In the genomic region with DNA sequence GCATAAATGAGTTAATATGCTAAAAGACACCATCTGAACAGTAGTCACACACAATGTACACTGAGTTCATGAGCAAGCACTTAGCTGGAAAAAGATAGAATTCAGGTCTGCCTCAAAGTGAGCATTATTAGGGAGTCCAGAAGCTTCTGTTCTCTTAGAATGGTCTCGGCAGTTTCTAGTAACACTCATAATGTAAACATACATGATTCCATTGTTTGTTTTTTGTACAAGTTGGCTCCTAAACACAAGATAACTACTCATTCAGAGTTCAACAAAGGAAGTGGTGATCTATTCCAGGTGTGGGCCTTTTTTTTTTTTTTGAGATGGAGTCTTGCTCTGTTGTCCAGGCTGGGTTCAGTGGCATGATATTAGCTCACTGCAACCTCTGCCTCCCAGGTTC, we compare ENCODE assay signal across 28 cellular contexts.
"Had no signal": no experiment of that assay in that cellular context is flagged by ENCODE, and none has a peak within 500 bp of the region (broad histone marks: within the 10 kb centered on the region; RNA-seq: fewer than 3 reads in every experiment).

No MANE protein-coding gene starts in this region.

- H3K27me3 ChIP-seq: neural progenitor cell, neutrophil, right atrium auricular region, right lobe of liver, testis, thyroid gland, transverse colon, upper lobe of left lung, vagina had no signal

- H3K4me2 ChIP-seq: neural progenitor cell, smooth muscle cell had no signal

- H3K9ac ChIP-seq: neural progenitor cell had no signal

- H3K4me1 ChIP-seq: left ventricle myocardium inferior, neural progenitor cell, right atrium auricular region, testis, thyroid gland, transverse colon, upper lobe of left lung, vagina had no signal

- H3K9me3 ChIP-seq: left ventricle myocardium inferior, neutrophil, right atrium auricular region, right lobe of liver, testis, thyroid gland, transverse colon, upper lobe of left lung, vagina had no signal

- H3K4me3 ChIP-seq: left ventricle myocardium inferior, lung, neural progenitor cell, right atrium auricular region, right lobe of liver, smooth muscle cell, testis, thyroid gland, transverse colon, upper lobe of left lung, vagina had no signal

- H3K27ac ChIP-seq: left ventricle myocardium inferior, neural progenitor cell, neutrophil, right atrium auricular region, right lobe of liver, testis, thyroid gland, transverse colon, upper lobe of left lung, vagina had no signal

- DNase-seq: hypothalamus; immature natural killer cell; islet precursor cell; left ventricle myocardium inferior; mesendoderm; naive B cell; natural killer cell; nephron progenitor cell; occipital lobe; right lobe of liver; stimulated activated CD4-positive, alpha-beta T cell treated with anti-CD3 and anti-CD28 coated beads, Interleukin-1b, Interleukin-23, amount 100 ng/mL, for 48 hours; stimulated activated CD4-positive, alpha-beta T cell treated with anti-CD3 and anti-CD28 coated beads, Interleukin-2, amount 100 ng/mL, for 48 hours; stimulated activated CD4-positive, alpha-beta T cell treated with anti-CD3 and anti-CD28 coated beads, Interleukin-4, amount 100 ng/mL, for 4 hours; stimulated activated CD8-positive, alpha-beta memory T cell treated with anti-CD3 and anti-CD28 coated beads, Interleukin-4, amount 100 ng/mL, for 48 hours; stimulated activated naive CD4-positive, alpha-beta T cell treated with Interleukin-2 at 50 U/mL for 16 hours; stimulated activated naive CD8-positive, alpha-beta T cell treated with anti-CD3 and anti-CD28 coated beads, Interleukin-15, amount 100 ng/mL, for 72 hours; substantia nigra; testis; thyroid gland; transverse colon; upper lobe of left lung had no signal

- ATAC-seq: natural killer cell; stimulated activated memory B cell treated with anti-CD40 and anti-IgM and Interleukin-4, amounts not matched to agents 10 μg/mL and 1 μg/mL and 100 μg/mL, for 72 hours; stimulated activated naive CD8-positive, alpha-beta T cell treated with anti-CD3 and anti-CD28 coated beads, Interleukin-15, amount 100 ng/mL, for 72 hours had no signal

- H2AFZ ChIP-seq: neural progenitor cell had no signal
